Comparison of ENCODE assay signal across 8 cellular contexts in genomic region chr16:54927125-54928015, GRCh38. TPM values are rescaled to one million over a fixed set of nuclear protein-coding genes. Genes with fewer than 3 reads are reported as not detected.
DNase-seq lines count a peak whose midpoint lies in the region; ATAC-seq and TF ChIP-seq lines count a peak whose summit lies in the region.

No MANE protein-coding gene starts in this region.

- H3K36me3 ChIP-seq in left ventricle myocardium inferior (no peaks in the 10 kb centered on the region), SJSA1 (peaks cover 12% of the 10 kb centered on the region), urinary bladder (ENCODE audit: insufficient read depth) (no peaks in the 10 kb centered on the region)

- H3K9me3 ChIP-seq in left ventricle myocardium inferior (replicated peaks) (no peaks in the 10 kb centered on the region), SJSA1 (replicated peaks) (no peaks in the 10 kb centered on the region)

- no peak for ATAC-seq in Right ventricle myocardium superior (ENCODE audit: poor library complexity)
- ATAC-seq in GM21825 (IDR thresholded peaks at IDR 0.05; ENCODE audit: unreplicated experiment), result no peak
- ATAC-seq in GM21526 (IDR thresholded peaks at IDR 0.05; ENCODE audit: low FRiP score, unreplicated experiment), result no peak

- H3K27me3 ChIP-seq in left ventricle myocardium inferior (ENCODE audit: low read depth) (peaks cover 38% of the 10 kb centered on the region), SJSA1 (replicated peaks) (no peaks in the 10 kb centered on the region)

- no peak for DNase-seq in left ventricle myocardium inferior
- DNase-seq in Right ventricle myocardium superior, result no peak
- peak in 1 of 2 experiments; percentile 2 for DNase-seq in SJSA1 (ENCODE audit: low read depth in 1 of 2, low spot score in 2 of 2)
- DNase-seq in GM10248 (ENCODE audit: extremely low spot score), result no peak

- H3K27ac ChIP-seq in left ventricle myocardium inferior (replicated peaks) (peak overlapping the region; percentile 92), SJSA1 (peak overlapping the region; percentile 100), urinary bladder (ENCODE audit: low read depth) (no peak overlapping the region)

- CTCF ChIA-PET in GM10248 (lab: Yijun Ruan, JAX), result interaction anchor here (1.4 kb wide), 1 partner anchor 9 kb away, joined by 3 read pairs; no protein-coding TSS in a partner anchor

- WGBS in urinary bladder, result 27% methylated on average over 13 of the region's 13 CpGs

- peak overlapping the region; percentile 85 for H3K4me3 ChIP-seq in left ventricle myocardium inferior
- H3K4me3 ChIP-seq in SJSA1, result peak overlapping the region; percentile 98
- H3K4me3 ChIP-seq in iPS-11a (ENCODE audit: low read depth, low read length), result peak overlapping the region; percentile 38
- H3K4me3 ChIP-seq in urinary bladder (ENCODE audit: low read depth, low read length), result peak overlapping the region; percentile 54

- POLR2A ChIA-PET in GM10248 (lab: Yijun Ruan, JAX), result no interaction called here

- H3K4me1 ChIP-seq in left ventricle myocardium inferior (peaks cover 35% of the 10 kb centered on the region), SJSA1 (replicated peaks) (peaks cover 23% of the 10 kb centered on the region), urinary bladder (ENCODE audit: insufficient read depth) (no peaks in the 10 kb centered on the region)

- no peak for TF ChIP-seq CTCF in left ventricle myocardium inferior (IDR thresholded peaks at IDR 0.05; ENCODE audit: borderline replicate concordance)
- TF ChIP-seq CTCF in GM10248 (IDR thresholded peaks at IDR 0.05; ENCODE audit: control extremely low read depth, extremely low read depth, low read depth, missing control alignments), result no peak

- intact Hi-C loops in left ventricle myocardium inferior (cut with micrococcal nuclease) (loop anchor here (10.0 kb wide), 1 partner anchor 113 kb away; no protein-coding TSS in a partner anchor), Right ventricle myocardium superior (cut with DNase I) (no loop called here)

RNA-seq across cellular contexts. Expression of gene IRX5, which starts 3.3 kb away (rescaled TPM):
- 36.8 TPM for total RNA-seq in left ventricle myocardium inferior
- total RNA-seq in Right ventricle myocardium superior, result 11.6 TPM
- 6.7 and 7.8 TPM in 2 replicates for total RNA-seq in SJSA1 (2014; rRNA removed; shearing (Covaris generic))
- total RNA-seq in urinary bladder, result 0.90 TPM
- 0.23 TPM for polyA plus RNA-seq in urinary bladder

Comparison
In these comparisons a context has a peak if more than half of its experiments do, and no peak if none do; other contexts are left out.
1. H3K4me3 ChIP-seq: peak in every context shown above with its lines; median percentile 98 in SJSA1; 85 in left ventricle myocardium inferior; 54 in urinary bladder; 38 in iPS-11a.